1 cellular context compared by ENCODE assay signal in genomic region chr4:56906534-56906933, GRCh38.
TF ChIP-seq lines count a peak whose summit lies in the region.

No MANE protein-coding gene starts in this region.

TF ChIP-seq in H1, 55 proteins besides CTCF, POLR2A, EP300 and RAD21:
- TF ChIP-seq HDAC2 (IDR thresholded peaks at IDR 0.05; ENCODE audit: borderline replicate concordance in 1 of 2, low read depth in 2 of 2, low read length in 2 of 2) (no peak), POLR2AphosphoS5 (IDR thresholded peaks at IDR 0.05; ENCODE audit: low read depth, low read length) (no peak), ATF2 (IDR thresholded peaks at IDR 0.05; ENCODE audit: low read length) (no peak)
